8 cellular contexts compared by ENCODE assay signal in the genomic region with DNA sequence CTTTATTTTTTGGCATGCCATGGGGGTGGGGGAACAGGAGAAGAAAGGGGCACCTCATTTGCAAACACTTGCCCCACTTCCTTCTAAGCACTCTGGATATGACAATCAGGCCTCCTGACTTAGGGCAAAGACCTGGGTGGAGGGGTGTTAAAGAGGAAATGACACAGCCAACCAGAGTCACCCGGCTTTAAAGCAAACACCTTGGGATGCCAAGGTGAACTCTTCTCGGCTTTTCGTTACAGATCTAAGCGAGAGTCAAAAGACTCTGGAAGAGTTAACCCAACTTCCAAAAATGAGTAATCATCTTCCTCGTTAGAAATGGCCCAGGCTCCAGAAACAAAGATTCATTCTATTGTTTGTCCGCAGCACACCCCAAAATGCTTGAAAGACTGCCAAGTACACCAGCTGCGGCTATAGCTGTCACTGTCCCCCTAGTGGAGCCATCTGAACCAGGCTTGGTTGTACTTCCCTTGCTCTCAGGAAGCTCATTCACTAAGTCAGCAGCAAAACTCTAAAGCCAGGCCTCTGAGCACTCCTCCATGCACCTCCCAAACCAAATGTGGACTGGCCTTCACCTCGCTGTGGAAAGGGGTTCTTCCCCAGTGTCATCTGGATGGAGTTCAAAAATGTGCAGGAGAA. TPM values are rescaled to one million over a fixed set of nuclear protein-coding genes. Genes with fewer than 3 reads are reported as not detected.
DNase-seq lines count a peak whose midpoint lies in the region; ATAC-seq and TF ChIP-seq lines count a peak whose summit lies in the region.

No MANE protein-coding gene starts in this region.

- H3K4me2 ChIP-seq in BLaER1 = peak overlapping the region; percentile 69
- H3K4me2 ChIP-seq in smooth muscle cell = no peak overlapping the region

- H3K4me1 ChIP-seq in BLaER1 (peaks cover 100% of the 10 kb centered on the region), smooth muscle cell (ENCODE audit: low read depth) (no peaks in the 10 kb centered on the region)

- no peaks in the 10 kb centered on the region for H3K9me3 Mint-ChIP-seq in T-cell

- CTCF ChIA-PET in T-cell (lab: Charles Lee) = interaction anchor here (0.6 to 7.6 kb wide), 37 partner anchors 11 to 197 kb away, joined by 3 to 132 read pairs (median 4); a partner anchor contains a TSS

- peaks cover 4% of the 10 kb centered on the region for H3F3A ChIP-seq in smooth muscle cell (ENCODE audit: low read depth)

- H3K27me3 Mint-ChIP-seq in T-cell = no peaks in the 10 kb centered on the region

- H3K36me3 Mint-ChIP-seq in T-cell = no peaks in the 10 kb centered on the region

- H3K9ac ChIP-seq in BLaER1 (no peak overlapping the region), smooth muscle cell (ENCODE audit: low read depth) (no peak overlapping the region)

- H3K27me3 ChIP-seq in BLaER1 (no peaks in the 10 kb centered on the region), smooth muscle cell (ENCODE audit: low read depth) (no peaks in the 10 kb centered on the region)

- TF ChIP-seq CTCF in smooth muscle cell (IDR thresholded peaks at IDR 0.05; ENCODE audit: borderline replicate concordance, insufficient read depth, poor library complexity, severe bottlenecking) = no peak

- peak overlapping the region; percentile 56 to 76 (median 63) for H3K4me3 Mint-ChIP-seq in T-cell

- peaks cover 95 to 99% (median 98%) of the 10 kb centered on the region in 3 donors for H3K4me1 Mint-ChIP-seq in T-cell

- peak overlapping the region; percentile 19; the same call in 1 of the 2 replicates for H3K27ac ChIP-seq in BLaER1
- no peak overlapping the region for H3K27ac ChIP-seq in smooth muscle cell (ENCODE audit: low read depth)

- no peak overlapping the region for H2AFZ ChIP-seq in smooth muscle cell (ENCODE audit: low read depth)

- peaks cover 100% of the 10 kb centered on the region for H4K20me1 ChIP-seq in BLaER1
- peaks cover 86% of the 10 kb centered on the region for H4K20me1 ChIP-seq in smooth muscle cell (ENCODE audit: low read depth)

- H3K4me3 ChIP-seq in BLaER1 (no peak overlapping the region), smooth muscle cell (no peak overlapping the region)

- DNase-seq in T-cell (peak in 32 of 34 experiments; percentile 59 to 85 (median 74)), astrocyte of the hippocampus (ENCODE audit: low read depth, low spot score) (peak; percentile 73), inferior parietal cortex (ENCODE audit: extremely low spot score) (peak; percentile 94), smooth muscle cell (lab: John Stamatoyannopoulos, UW; ENCODE audit: unreplicated experiment) (no peak)
- peak in 2 of 3 donors; percentile 44 to 46 for DNase-seq in stimulated activated CD4-positive, alpha-beta T cell treated with anti-CD3 and anti-CD28 coated beads, TNF-alpha, amount 100 ng/mL, for 1 hour (ENCODE audit: low read depth in 3 of 3, low spot score in 1 of 3)

- POLR2A ChIA-PET in T-cell (lab: Charles Lee) = interaction anchor here (0.6 to 3.0 kb wide), 11 partner anchors 9 to 31 kb away, joined by 3 to 18 read pairs (median 4); no protein-coding TSS in a partner anchor

- H3K79me2 ChIP-seq in smooth muscle cell (ENCODE audit: low read depth) = no peaks in the 10 kb centered on the region

- H3K36me3 ChIP-seq in BLaER1 (peaks cover 17% of the 10 kb centered on the region), smooth muscle cell (ENCODE audit: low read depth) (no peaks in the 10 kb centered on the region)

- peak; percentile 36 for ATAC-seq in GM19035 (IDR thresholded peaks at IDR 0.05; ENCODE audit: unreplicated experiment)
- peak; percentile 33 for ATAC-seq in HG03196 (IDR thresholded peaks at IDR 0.05; ENCODE audit: unreplicated experiment)
- ATAC-seq in T-cell (replicated peaks in 1 of 4) = peak; percentile 59 to 64 (median 62)

- WGBS in smooth muscle cell (ENCODE audit: low lambda C conversion rate) = 86% methylated on average over 8 of the region's 8 CpGs

- H3K9me3 ChIP-seq in BLaER1 (no peaks in the 10 kb centered on the region), smooth muscle cell (replicated peaks; ENCODE audit: low read depth) (no peaks in the 10 kb centered on the region)

- H3K27ac Mint-ChIP-seq in T-cell = peak overlapping the region; percentile 83 to 93

RNA-seq across cellular contexts. Expression of a gene that starts 24.8 kb away (rescaled TPM):
- total RNA-seq in T-cell (10 to 100 TPM; 39.3 to 86.5 (median 52.3) TPM), smooth muscle cell (6.2 and 9.3 TPM in 2 replicates)
- 5.5 and 9.3 TPM in 2 replicates for polyA plus RNA-seq in smooth muscle cell
